Comparison of ENCODE assay signal across 13 cellular contexts in genomic region chr13:58573742-58574141, GRCh38.
"Had no signal": no experiment of that assay in that cellular context is flagged by ENCODE, and none has a peak within 500 bp of the region (broad histone marks: within the 10 kb centered on the region; RNA-seq: fewer than 3 reads in every experiment).

No MANE protein-coding gene starts in this region.

- H3K4me3 ChIP-seq: cardiac muscle cell, colonic mucosa, left lung, thyroid gland had no signal

- DNase-seq: activated naive CD4-positive, alpha-beta T cell treated with anti-CD3 and anti-CD28 coated beads, Interleukin-2, amount 10 ng/mL, durations not matched to agents 7 days and 5 days; colonic mucosa; effector CD4-positive, alpha-beta T cell; foreskin melanocyte; head of caudate nucleus; islet precursor cell; left lung; natural killer cell; nucleus accumbens; small intestine; thyroid gland had no signal

- H3K27me3 ChIP-seq: cardiac muscle cell, colonic mucosa, left lung, thyroid gland had no signal

- ATAC-seq: left lung, natural killer cell, right cardiac atrium had no signal

- H3K27ac ChIP-seq: cardiac muscle cell, colonic mucosa, left lung, thyroid gland had no signal
